Comparison of ENCODE assay signal across 8 cellular contexts in genomic region chr14:34873591-34874385, GRCh38. TPM values are rescaled to one million over a fixed set of nuclear protein-coding genes. Genes with fewer than 3 reads are reported as not detected.
DNase-seq lines count a peak whose midpoint lies in the region; ATAC-seq, FAIRE-seq and TF ChIP-seq lines count a peak whose summit lies in the region.

No MANE protein-coding gene starts in this region.

- POLR2A ChIA-PET in activated CD4-positive, alpha-beta T cell treated with anti-CD3 and anti-CD28 coated beads, Interleukin-2, amount 10 ng/mL, durations not matched to agents 7 days and 5 days (lab: Charles Lee) = interaction anchor here (0.6 kb wide), 1 partner anchor 57 kb away, joined by 8 read pairs; no protein-coding TSS in a partner anchor
- POLR2A ChIA-PET in HepG2 (lab: Yijun Ruan, JAX) = interaction anchor here (0.6 to 3.5 kb wide), 14 partner anchors 10 to 935 kb away, joined by 3 to 73 read pairs (median 4); partner anchors contain the start of genes FAM177A1, NFKBIA, PSMA6 and RALGAPA1

- H3K4me3 ChIP-seq in AG10803 (ENCODE audit: low read length) (peak overlapping the region; percentile 80), coronary artery (peak overlapping the region; percentile 98), HepG2 (replicated peaks in 1 of 3; ENCODE audit: insufficient read depth in 1 of 3, low read depth in 2 of 3, low read length in 3 of 3) (peak overlapping the region; percentile 82 to 89 (median 87))

- no peak for FAIRE-seq in HepG2 (lab: Jason Lieb, UNC)

- under 1% methylated on average over 81 of the region's 81 CpGs for WGBS in HepG2 (ENCODE audit: low lambda C conversion rate)

- TSS peak; percentile 65 for BruUV-seq in HepG2 (replicated peaks; lab: Mats Ljungman, UMichigan)

- H3K36me3 ChIP-seq in HepG2 (replicated peaks in 1 of 2; ENCODE audit: control insufficient read depth in 1 of 2, insufficient read depth in 2 of 2, low read length in 2 of 2) = 0 out of 5 replicates have a peak, but pooled peaks cover 0 to 1% of the 10 kb centered on the region in 2 experiments

- H3K27ac ChIP-seq in coronary artery (peak overlapping the region; percentile 99), HepG2 (ENCODE audit: extremely low read length, insufficient read depth, low read length) (peak overlapping the region; percentile 85)

- peak overlapping the region; percentile 92 for H3K9ac ChIP-seq in HepG2 (ENCODE audit: insufficient read depth, low read depth, low read length)

- H3K27me3 Mint-ChIP-seq in activated CD4-positive, alpha-beta T cell treated with anti-CD3 and anti-CD28 coated beads, Interleukin-2, amount 10 ng/mL, durations not matched to agents 7 days and 5 days = no peaks in the 10 kb centered on the region

- peaks cover 41% of the 10 kb centered on the region for H3K4me1 ChIP-seq in HepG2 (ENCODE audit: insufficient read depth, low read length)

- H3K9me3 Mint-ChIP-seq in activated CD4-positive, alpha-beta T cell treated with anti-CD3 and anti-CD28 coated beads, Interleukin-2, amount 10 ng/mL, durations not matched to agents 7 days and 5 days = no peaks in the 10 kb centered on the region

- TF ChIP-seq POLR2A in HepG2 (IDR thresholded peaks at IDR 0.05; ENCODE audit: insufficient read depth in 1 of 2, low read depth in 2 of 2, low read length in 2 of 2) = peak in 1 of 2 experiments; percentile 86; a peak in 2 of 4 replicates

- peaks cover 28% of the 10 kb centered on the region for H3K36me3 Mint-ChIP-seq in activated CD4-positive, alpha-beta T cell treated with anti-CD3 and anti-CD28 coated beads, Interleukin-2, amount 10 ng/mL, durations not matched to agents 7 days and 5 days (ENCODE audit: low read depth)

- no peaks in the 10 kb centered on the region for H4K20me1 ChIP-seq in HepG2 (ENCODE audit: insufficient read depth, low read length)

- peak; percentile 41 for TF ChIP-seq RAD21 in HepG2 (CRISPR knock-in tag; IDR thresholded peaks at IDR 0.05)

- CTCF ChIA-PET in activated CD4-positive, alpha-beta T cell treated with anti-CD3 and anti-CD28 coated beads, Interleukin-2, amount 10 ng/mL, durations not matched to agents 7 days and 5 days (lab: Charles Lee) = interaction anchor here (0.6 to 1.4 kb wide), 4 partner anchors 10 to 530 kb away, joined by 3 to 5 read pairs (median 4); partner anchors contain the start of gene NFKBIA
- CTCF ChIA-PET in HepG2 (lab: Yijun Ruan, JAX; ENCODE audit: low intra/inter-chr PET ratio, low total read pairs) = no interaction called here

- H3K4me2 ChIP-seq in HepG2 (ENCODE audit: low read depth, low read length) = peak overlapping the region; percentile 88

- intact Hi-C loops in HepG2 (cut with micrococcal nuclease; ENCODE audit: unreplicated experiment) = loop anchor here (1.0 to 10.0 kb wide), 4 partner anchors 31 to 541 kb away; no protein-coding TSS in a partner anchor

- no peak for TF ChIP-seq EP300 in HepG2 (IDR thresholded peaks at IDR 0.05; ENCODE audit: low read depth in 2 of 2, low read length in 2 of 2)
- TF ChIP-seq EP300 in HepG2 (CRISPR knock-in tag; IDR thresholded peaks at IDR 0.05; ENCODE audit: borderline replicate concordance) = peak; percentile 56; the same call in 1 of the 2 replicates

- H2AFZ ChIP-seq in HepG2 (ENCODE audit: low read length) = peak overlapping the region; percentile 1

- peaks cover 46% of the 10 kb centered on the region for H3K79me2 ChIP-seq in HepG2 (ENCODE audit: insufficient read depth, low read length)

- no peaks in the 10 kb centered on the region; a peak in 1 of 5 replicates for H3K27me3 ChIP-seq in HepG2 (ENCODE audit: control insufficient read depth in 1 of 2, insufficient read depth in 2 of 2, low read length in 2 of 2)

- in situ Hi-C loops in HepG2 (cut with HindIII; ENCODE audit: extremely low pct_ligation_motif_present, low pct_unique_long_range_greater_than_20kb) = no loop called here

- H3K27ac Mint-ChIP-seq in activated CD4-positive, alpha-beta T cell treated with anti-CD3 and anti-CD28 coated beads, Interleukin-2, amount 10 ng/mL, durations not matched to agents 7 days and 5 days = peak overlapping the region; percentile 90

- peak; percentile 67 for DNase-seq in AG10803 (ENCODE audit: low read depth)
- DNase-seq in NCI-H510A treated with DMSO at 0.1 percent for 48 hours (lab: John Stamatoyannopoulos, UW) = peak; percentile 88
- peak; percentile 90 for DNase-seq in activated CD4-positive, alpha-beta T cell treated with anti-CD3 and anti-CD28 coated beads, Interleukin-2, amount 10 ng/mL, durations not matched to agents 7 days and 5 days
- peak; percentile 92 for DNase-seq in coronary artery (ENCODE audit: low spot score)
- no peak for DNase-seq in HepG2 (ENCODE audit: low spot score)
- DNase-seq in stimulated activated CD4-positive, alpha-beta T cell treated with anti-CD3 and anti-CD28 coated beads, Interleukin-4, amount 100 ng/mL, for 4 hours = peak; percentile 80 to 92

- peaks cover 45% of the 10 kb centered on the region for H3K4me1 Mint-ChIP-seq in activated CD4-positive, alpha-beta T cell treated with anti-CD3 and anti-CD28 coated beads, Interleukin-2, amount 10 ng/mL, durations not matched to agents 7 days and 5 days

- no peaks in the 10 kb centered on the region for H3K9me3 ChIP-seq in HepG2 (ENCODE audit: low read length)

- peak overlapping the region; percentile 90 for H3K4me3 Mint-ChIP-seq in activated CD4-positive, alpha-beta T cell treated with anti-CD3 and anti-CD28 coated beads, Interleukin-2, amount 10 ng/mL, durations not matched to agents 7 days and 5 days

- TF ChIP-seq CTCF in AG10803 (conservative IDR thresholded peaks at IDR 0.05; ENCODE audit: low read length) (no peak), coronary artery (IDR thresholded peaks at IDR 0.05) (no peak), HepG2 (CRISPR knock-in tag; IDR thresholded peaks at IDR 0.05) (no peak; the same call in none of the 2 replicates)

- ATAC-seq in GM18870 (IDR thresholded peaks at IDR 0.05; ENCODE audit: unreplicated experiment) (peak; percentile 55), HG03097 (IDR thresholded peaks at IDR 0.05; ENCODE audit: low FRiP score, unreplicated experiment) (peak; percentile 55), HepG2 (peak; percentile 83)

TF ChIP-seq in HepG2, 621 proteins besides CTCF, POLR2A, EP300 and RAD21 (continues in another document):
- no peak for TF ChIP-seq ZNF720 (CRISPR knock-in tag; IDR thresholded peaks at IDR 0.05)
- peak; percentile 98 for TF ChIP-seq IRX3 (CRISPR knock-in tag; IDR thresholded peaks at IDR 0.05; ENCODE audit: borderline replicate concordance, low read depth)
- TF ChIP-seq ZNF841 (CRISPR knock-in tag; IDR thresholded peaks at IDR 0.05; ENCODE audit: borderline replicate concordance) = no peak; the same call in 1 of the 2 replicates
- peak; percentile 77; the same call in 1 of the 2 replicates for TF ChIP-seq ZNF460 (CRISPR knock-in tag; IDR thresholded peaks at IDR 0.05; ENCODE audit: borderline replicate concordance)
- peak in 1 of 2 experiments; percentile 8; a peak in 2 of 4 replicates for TF ChIP-seq REST (IDR thresholded peaks at IDR 0.05; ENCODE audit: borderline replicate concordance in 1 of 2, low read depth in 1 of 2, low read length in 2 of 2)

RNA-seq across cellular contexts. Expression of gene BAZ1A, which starts 1.4 kb away (rescaled TPM):
- total RNA-seq in activated CD4-positive, alpha-beta T cell treated with anti-CD3 and anti-CD28 coated beads, Interleukin-2, amount 10 ng/mL, durations not matched to agents 7 days and 5 days = 10 to 100 TPM; 50.4 to 69.4 TPM
- 56.8 and 68.3 TPM in 2 replicates for total RNA-seq in HepG2 (2016; rRNA removed; fragmentation: Illumina TruSeq; extraction: Trizol)
- total RNA-seq in HepG2 (2016; cell fraction: cytosol; rRNA removed; fragmentation: Illumina TruSeq; extraction: Trizol; ENCODE audit: low read depth) = 28.7 and 35.3 TPM in 2 replicates
- 58.9 and 61.9 TPM in 2 replicates for total RNA-seq in HepG2 (2016; cell fraction: insoluble cytoplasmic fraction; rRNA removed; fragmentation: Illumina TruSeq; extraction: Trizol)
- 19.4 and 21.0 TPM in 2 replicates for total RNA-seq in HepG2 (2016; cell fraction: membrane; rRNA removed; fragmentation: Illumina TruSeq; extraction: Trizol)
- 73.3 and 78.4 TPM in 2 replicates for total RNA-seq in HepG2 (2016; cell fraction: nucleus; rRNA removed; fragmentation: Illumina TruSeq; extraction: Trizol)
- 19.6 and 20.9 TPM in 2 replicates for polyA plus RNA-seq in HepG2 (2011; rRNA removed)
- polyA plus RNA-seq in HepG2 (2011; cell fraction: cytosol; rRNA removed) = 7.8 and 10.8 TPM in 2 replicates
- polyA plus RNA-seq in HepG2 (2011; cell fraction: nucleus; rRNA removed) = 12.0 and 19.4 TPM in 2 replicates
- 22.8 and 23.5 TPM in 2 replicates for polyA plus RNA-seq in HepG2 (2012)
- polyA plus RNA-seq in HepG2 (2016; cell fraction: cytosol; fragmentation: Illumina TruSeq; extraction: Trizol; ENCODE audit: low read depth) = 2.0 and 3.4 TPM in 2 replicates
- 65.0 and 66.5 TPM in 2 replicates for polyA plus RNA-seq in HepG2 (2016; cell fraction: insoluble cytoplasmic fraction; fragmentation: Illumina TruSeq; extraction: Trizol; ENCODE audit: low read depth)
- polyA plus RNA-seq in HepG2 (2016; cell fraction: membrane; fragmentation: Illumina TruSeq; extraction: Trizol; ENCODE audit: low read depth) = 7.0 and 8.4 TPM in 2 replicates
- 98.4 and 105 TPM in 2 replicates for polyA plus RNA-seq in HepG2 (2016; cell fraction: nucleus; fragmentation: Illumina TruSeq; extraction: Trizol; ENCODE audit: insufficient read depth, low read depth)
- polyA minus RNA-seq in HepG2 (2011; rRNA and poly(A)+ RNA removed; ENCODE audit: low replicate concordance) = 6.4 and 17.7 TPM in 2 replicates
- polyA minus RNA-seq in HepG2 (2011; cell fraction: cytosol; rRNA and poly(A)+ RNA removed) = 11.4 and 22.6 TPM in 2 replicates
- 38.0 and 45.3 TPM in 2 replicates for polyA minus RNA-seq in HepG2 (2011; cell fraction: nucleus; rRNA and poly(A)+ RNA removed)
